ENCODE assay signal across 28 cellular contexts in the genomic region with DNA sequence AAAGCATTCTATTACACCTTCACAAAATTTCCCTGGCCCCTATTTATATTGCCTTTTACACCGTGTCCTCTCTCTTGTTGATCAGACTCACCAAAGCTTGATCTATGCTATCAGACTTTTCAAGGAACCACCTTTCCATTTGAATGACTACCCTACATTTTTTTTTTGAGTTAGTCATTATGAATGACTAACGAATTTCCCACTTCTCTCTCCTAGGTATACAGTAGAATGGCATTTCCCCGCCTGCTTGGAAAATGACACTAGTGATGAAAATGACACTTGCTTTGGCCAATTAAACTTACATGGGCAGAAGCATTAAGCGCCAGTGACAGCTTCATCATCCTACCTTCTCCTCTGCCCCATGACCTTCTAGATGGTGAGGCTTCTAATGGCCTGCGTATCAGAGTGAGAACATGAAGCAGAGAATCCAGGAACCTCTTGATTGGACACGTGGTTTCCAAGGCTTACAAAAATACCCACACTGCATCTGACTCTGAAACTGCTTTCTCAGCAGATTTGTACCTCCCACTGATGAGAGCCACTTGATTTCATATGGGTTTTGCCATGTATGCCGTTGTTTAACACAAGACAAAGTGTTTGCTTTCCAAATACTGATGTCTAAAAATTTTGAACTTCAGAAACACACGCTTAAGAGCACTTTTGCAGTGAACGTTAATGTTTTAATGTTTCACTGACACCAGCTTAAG.
DNase-seq lines count a peak whose midpoint lies in the region; ATAC-seq, FAIRE-seq and TF ChIP-seq lines count a peak whose summit lies in the region.
"Had no signal": no experiment of that assay in that cellular context is flagged by ENCODE, and none has a peak within 500 bp of the region (broad histone marks: within the 10 kb centered on the region; RNA-seq: fewer than 3 reads in every experiment).

No MANE protein-coding gene starts in this region.

- POLR2A ChIA-PET in PC-3 (lab: Charles Lee; ENCODE audit: unreplicated experiment), result no interaction called here

- H3K9ac ChIP-seq in PC-3 (ENCODE audit: low read length) (no peak overlapping the region), astrocyte (ENCODE audit: low read length) (no peak overlapping the region)
- H3K9ac ChIP-seq: BLaER1 treated with 17β-estradiol and CSF1 and Interleukin-3, amounts not matched to agents 10 nM and 100 nM had no signal

- H3K79me2 ChIP-seq in PC-3 (ENCODE audit: low read length), result no peaks in the 10 kb centered on the region
- H3K79me2 ChIP-seq in astrocyte (ENCODE audit: insufficient read depth, low read length), result no peaks in the 10 kb centered on the region

- H3K4me3 Mint-ChIP-seq in astrocyte (ENCODE audit: unreplicated experiment), result no peak overlapping the region
- H3K4me3 Mint-ChIP-seq: CD4-positive, alpha-beta memory T cell had no signal

- TF ChIP-seq CTCF in PC-3 (conservative IDR thresholded peaks at IDR 0.05; ENCODE audit: low read depth, low read length), result no peak
- TF ChIP-seq CTCF in astrocyte (IDR thresholded peaks at IDR 0.05; ENCODE audit: insufficient read depth, low read depth, low read length), result no peak

- peaks cover 2% of the 10 kb centered on the region for H3K36me3 Mint-ChIP-seq in astrocyte (ENCODE audit: low read depth, unreplicated experiment)

- H3K27ac Mint-ChIP-seq in astrocyte (ENCODE audit: unreplicated experiment), result no peak overlapping the region
- H3K27ac Mint-ChIP-seq: CD4-positive, alpha-beta memory T cell had no signal

- H3K4me3 ChIP-seq in PC-3 (ENCODE audit: low read length) (no peak overlapping the region), astrocyte (ENCODE audit: insufficient read depth, low read depth, low read length) (no peak overlapping the region)
- H3K4me3 ChIP-seq: BLaER1 treated with 17β-estradiol and CSF1 and Interleukin-3, amounts not matched to agents 10 nM and 100 nM; MG63; SJCRH30 had no signal

- BruUV-seq in PC-3 (replicated peaks; lab: Mats Ljungman, UMichigan), result no TSS peak

- no peak; the same call in 1 of the 2 replicates for ATAC-seq in PC-3
- ATAC-seq in SK-N-SH treated with all-trans-retinoic acid at 6 μM for 48 hours, result no peak
- ATAC-seq: Panc1, Right ventricle myocardium inferior had no signal

- intact Hi-C loops in PC-3 (cut with micrococcal nuclease), result no loop called here

- no peaks in the 10 kb centered on the region for H3K27me3 Mint-ChIP-seq in astrocyte (ENCODE audit: low read depth, unreplicated experiment)
- H3K27me3 Mint-ChIP-seq: CD4-positive, alpha-beta memory T cell had no signal

- no peaks in the 10 kb centered on the region for H3K4me1 ChIP-seq in PC-3 (ENCODE audit: insufficient read depth, low read length)
- no peaks in the 10 kb centered on the region for H3K4me1 ChIP-seq in astrocyte (ENCODE audit: insufficient read depth, low read length)
- H3K4me1 ChIP-seq: SJCRH30 had no signal

- H3K9me3 ChIP-seq in PC-3 (ENCODE audit: low read length) (no peaks in the 10 kb centered on the region), astrocyte (ENCODE audit: insufficient read depth, low read depth, low read length) (no peaks in the 10 kb centered on the region)
- H3K9me3 ChIP-seq: BLaER1 treated with 17β-estradiol and CSF1 and Interleukin-3, amounts not matched to agents 10 nM and 100 nM; MG63; SJCRH30 had no signal

- no peak overlapping the region for H3K27ac ChIP-seq in PC-3 (ENCODE audit: low read length)
- H3K27ac ChIP-seq in astrocyte (ENCODE audit: low read depth, low read length), result no peak overlapping the region
- H3K27ac ChIP-seq: BLaER1 treated with 17β-estradiol and CSF1 and Interleukin-3, amounts not matched to agents 10 nM and 100 nM; SJCRH30 had no signal

- H3K36me3 ChIP-seq in PC-3 (ENCODE audit: low read depth, low read length) (no peaks in the 10 kb centered on the region), astrocyte (ENCODE audit: insufficient read depth, low read length) (no peaks in the 10 kb centered on the region)
- H3K36me3 ChIP-seq: BLaER1 treated with 17β-estradiol and CSF1 and Interleukin-3, amounts not matched to agents 10 nM and 100 nM; MG63; SJCRH30 had no signal

- no peaks in the 10 kb centered on the region for H3K9me3 Mint-ChIP-seq in astrocyte (ENCODE audit: unreplicated experiment)

- H4K20me1 ChIP-seq in PC-3 (ENCODE audit: low read length), result no peaks in the 10 kb centered on the region
- H4K20me1 ChIP-seq in astrocyte (ENCODE audit: insufficient read depth, low read length), result no peaks in the 10 kb centered on the region
- H4K20me1 ChIP-seq: BLaER1 treated with 17β-estradiol and CSF1 and Interleukin-3, amounts not matched to agents 10 nM and 100 nM had no signal

- FAIRE-seq in astrocyte (lab: Jason Lieb, UNC) (no peak), islet of Langerhans (lab: Jason Lieb, UNC) (peak; percentile 5)
- FAIRE-seq: A204.1, G401.6 had no signal

- CTCF ChIA-PET in PC-3 (lab: Charles Lee), result no interaction called here

- H3K4me2 ChIP-seq in PC-3 (ENCODE audit: low read length), result no peak overlapping the region
- H3K4me2 ChIP-seq in astrocyte (ENCODE audit: low read length), result no peak overlapping the region
- H3K4me2 ChIP-seq: BLaER1 treated with 17β-estradiol and CSF1 and Interleukin-3, amounts not matched to agents 10 nM and 100 nM had no signal

- H3K9me2 ChIP-seq in PC-3 (replicated peaks; ENCODE audit: low read length), result no peaks in the 10 kb centered on the region; the same call in 1 of the 2 replicates

- H2AFZ ChIP-seq in PC-3 (ENCODE audit: low read length) (no peak overlapping the region), astrocyte (ENCODE audit: low read depth, low read length) (no peak overlapping the region)

- DNase-seq in ELR (ENCODE audit: low read depth) (peak; percentile 8), PC-3 (peak; percentile 49), astrocyte (ENCODE audit: low read depth) (peak; percentile 6), NCI-H2081 treated with DMSO at 0.1 percent for 48 hours (lab: John Stamatoyannopoulos, UW) (no peak), T-helper 9 cell (no peak)
- no peak for DNase-seq in activated CD4-positive, alpha-beta T cell treated with anti-CD3 and anti-CD28 coated beads for 1 hour
- DNase-seq: AML-193; CD4-positive, alpha-beta memory T cell; COR-L47; DMS53; GOT3; HCEC 1CT; KG1; MG63; NCI-H1048; NCI-H1417; NCI-H1694; NCI-H2029 treated with DMSO at 0.1 percent for 48 hours; NCI-H2227 treated with DMSO at 0.1 percent for 48 hours; NCI-H526 treated with DMSO at 0.1 percent for 48 hours; SJCRH30 had no signal

- H3F3A ChIP-seq in PC-3 (ENCODE audit: low read length, unreplicated experiment), result no peaks in the 10 kb centered on the region

- H3K27me3 ChIP-seq in PC-3 (ENCODE audit: low read length) (no peaks in the 10 kb centered on the region), astrocyte (ENCODE audit: insufficient read depth, low read length) (no peaks in the 10 kb centered on the region)
- H3K27me3 ChIP-seq: BLaER1 treated with 17β-estradiol and CSF1 and Interleukin-3, amounts not matched to agents 10 nM and 100 nM; MG63; SJCRH30 had no signal

- H3K4me1 Mint-ChIP-seq in astrocyte (ENCODE audit: low read depth, unreplicated experiment), result peaks cover 3% of the 10 kb centered on the region
- H3K4me1 Mint-ChIP-seq: CD4-positive, alpha-beta memory T cell had no signal

TF ChIP-seq in SK-N-SH treated with all-trans-retinoic acid at 6 μM for 48 hours, 23 proteins besides CTCF, POLR2A, EP300 and RAD21:
- TF ChIP-seq ZNF8 (CRISPR knock-in tag; IDR thresholded peaks at IDR 0.05), result no peak
- no peak for TF ChIP-seq GLIS3 (CRISPR knock-in tag; IDR thresholded peaks at IDR 0.05)
- no peak for TF ChIP-seq TSHZ2 (CRISPR knock-in tag; IDR thresholded peaks at IDR 0.05)
- no peak for TF ChIP-seq CSDC2 (CRISPR knock-in tag; IDR thresholded peaks at IDR 0.05)
- TF ChIP-seq RARB (CRISPR knock-in tag; IDR thresholded peaks at IDR 0.05), result no peak
- TF ChIP-seq ZFP3 (CRISPR knock-in tag; IDR thresholded peaks at IDR 0.05), result no peak
- no peak for TF ChIP-seq ESRRG (CRISPR knock-in tag; IDR thresholded peaks at IDR 0.05)
- no peak for TF ChIP-seq ZNF70 (CRISPR knock-in tag; IDR thresholded peaks at IDR 0.05)

Comparison
In these comparisons a context has a peak if more than half of its experiments do, and no peak if none do; other contexts are left out.
1. DNase-seq: peak in ELR (single experiment), PC-3 (single experiment) and astrocyte (single experiment); none in NCI-H2081 treated with DMSO at 0.1 percent for 48 hours (single experiment), activated CD4-positive, alpha-beta T cell treated with anti-CD3 and anti-CD28 coated beads for 1 hour (single experiment) and T-helper 9 cell (single experiment).